9 cellular contexts compared by ENCODE assay signal in genomic region chr3:4508048-4508981, GRCh38. TPM values are rescaled to one million over a fixed set of nuclear protein-coding genes. Genes with fewer than 3 reads are reported as not detected.
DNase-seq lines count a peak whose midpoint lies in the region; ATAC-seq and TF ChIP-seq lines count a peak whose summit lies in the region.
"Had no signal": no experiment of that assay in that cellular context is flagged by ENCODE, and none has a peak within 500 bp of the region (broad histone marks: within the 10 kb centered on the region; RNA-seq: fewer than 3 reads in every experiment).

No MANE protein-coding gene starts in this region.

- H3K36me3 Mint-ChIP-seq in GM23338 (ENCODE audit: low read depth) (no peaks in the 10 kb centered on the region), neural progenitor cell (no peaks in the 10 kb centered on the region)
- peaks cover 5% of the 10 kb centered on the region for H3K36me3 Mint-ChIP-seq in effector memory CD8-positive, alpha-beta T cell (ENCODE audit: insufficient read depth)

- TF ChIP-seq CTCF in GM23338 (conservative IDR thresholded peaks at IDR 0.05; ENCODE audit: low read depth in 2 of 2) = no peak
- TF ChIP-seq CTCF in neural progenitor cell (IDR thresholded peaks at IDR 0.05) = no peak
- no peak for TF ChIP-seq CTCF in coronary artery (IDR thresholded peaks at IDR 0.05)

- DNase-seq in GM23338 (ENCODE audit: low spot score) (peak; percentile 21), neural progenitor cell (ENCODE audit: low spot score) (peak; percentile 34), activated gamma-delta T cell treated with Interleukin-2 at 50 U/mL for 16 hours (no peak), COLO829 (ENCODE audit: low spot score) (no peak), coronary artery (ENCODE audit: low spot score) (no peak)
- DNase-seq in effector memory CD8-positive, alpha-beta T cell = no peak
- DNase-seq: NCI-H2081 had no signal

- H3K4me1 Mint-ChIP-seq in GM23338 (peaks cover 24% of the 10 kb centered on the region), neural progenitor cell (peaks cover 53% of the 10 kb centered on the region)
- H3K4me1 Mint-ChIP-seq in effector memory CD8-positive, alpha-beta T cell (ENCODE audit: low read depth in 2 of 2) = peaks cover 31 to 53% of the 10 kb centered on the region in 2 donors

- H3K9me3 ChIP-seq in neural progenitor cell (ENCODE audit: low read depth) = no peaks in the 10 kb centered on the region

- no peaks in the 10 kb centered on the region for H3K79me2 ChIP-seq in GM23338 (replicated peaks; ENCODE audit: insufficient read depth)
- H3K79me2 ChIP-seq in neural progenitor cell (ENCODE audit: low read depth) = no peaks in the 10 kb centered on the region

- H2AFZ ChIP-seq in GM23338 = no peak overlapping the region
- no peak overlapping the region for H2AFZ ChIP-seq in neural progenitor cell (replicated peaks)

- H3K4me3 Mint-ChIP-seq in GM23338 = no peak overlapping the region
- H3K4me3 Mint-ChIP-seq in neural progenitor cell = no peak overlapping the region
- H3K4me3 Mint-ChIP-seq in effector memory CD8-positive, alpha-beta T cell = peak overlapping the region in 1 of 2 donors; percentile 34

- peak; percentile 74 for ATAC-seq in GM18873 (IDR thresholded peaks at IDR 0.05; ENCODE audit: low FRiP score, unreplicated experiment)
- peak; percentile 58 for ATAC-seq in GM23338
- ATAC-seq in HG03520 (IDR thresholded peaks at IDR 0.05; ENCODE audit: unreplicated experiment) = peak; percentile 51
- ATAC-seq in effector memory CD8-positive, alpha-beta T cell (replicated peaks) = no peak

- H3K9me3 Mint-ChIP-seq in GM23338 = no peaks in the 10 kb centered on the region
- no peaks in the 10 kb centered on the region for H3K9me3 Mint-ChIP-seq in neural progenitor cell
- no peaks in the 10 kb centered on the region for H3K9me3 Mint-ChIP-seq in effector memory CD8-positive, alpha-beta T cell

- H3F3A ChIP-seq in GM23338 (replicated peaks; ENCODE audit: low read depth) (no peaks in the 10 kb centered on the region), neural progenitor cell (ENCODE audit: low read depth) (no peaks in the 10 kb centered on the region)

- H3K27me3 ChIP-seq in GM23338 (ENCODE audit: insufficient read depth) (no peaks in the 10 kb centered on the region), neural progenitor cell (no peaks in the 10 kb centered on the region)

- H3K27ac ChIP-seq in GM23338 (ENCODE audit: low read depth) (no peak overlapping the region), neural progenitor cell (no peak overlapping the region), coronary artery (no peak overlapping the region)

- no peaks in the 10 kb centered on the region for H3K9me2 ChIP-seq in GM23338 (ENCODE audit: insufficient read depth)

- H3K27ac Mint-ChIP-seq in GM23338 (no peak overlapping the region), neural progenitor cell (peak overlapping the region; percentile 14)
- peak overlapping the region in 1 of 2 donors; percentile 73 for H3K27ac Mint-ChIP-seq in effector memory CD8-positive, alpha-beta T cell

- no peak overlapping the region for H3K9ac ChIP-seq in neural progenitor cell

- H3K4me3 ChIP-seq in GM23338 (no peak overlapping the region), neural progenitor cell (no peak overlapping the region), coronary artery (no peak overlapping the region)

- H3K4me1 ChIP-seq in GM23338 (ENCODE audit: insufficient read depth) (peaks cover 13% of the 10 kb centered on the region; the same call in 1 of the 2 replicates), neural progenitor cell (peaks cover 49% of the 10 kb centered on the region)

- peaks cover 4% of the 10 kb centered on the region for H3K27me3 Mint-ChIP-seq in GM23338 (ENCODE audit: insufficient read depth, low read depth, poor library complexity)
- H3K27me3 Mint-ChIP-seq in neural progenitor cell (ENCODE audit: insufficient read depth, low read depth) = peaks cover 2% of the 10 kb centered on the region
- no peaks in the 10 kb centered on the region for H3K27me3 Mint-ChIP-seq in effector memory CD8-positive, alpha-beta T cell

- H4K20me1 ChIP-seq in GM23338 (replicated peaks; ENCODE audit: insufficient read depth) = peaks cover 4% of the 10 kb centered on the region; the same call in 1 of the 2 replicates
- no peaks in the 10 kb centered on the region for H4K20me1 ChIP-seq in neural progenitor cell (ENCODE audit: low read depth)

- H3K4me2 ChIP-seq in GM23338 = no peak overlapping the region
- H3K4me2 ChIP-seq in neural progenitor cell = peak overlapping the region; percentile 66

- H3K36me3 ChIP-seq in GM23338 (ENCODE audit: insufficient read depth) (no peaks in the 10 kb centered on the region), neural progenitor cell (no peaks in the 10 kb centered on the region)

TF ChIP-seq in GM23338, 12 proteins besides CTCF, POLR2A, EP300 and RAD21 (continues in another document):
- TF ChIP-seq REST (IDR thresholded peaks at IDR 0.05; ENCODE audit: unreplicated experiment) (no peak), ETS1 (IDR thresholded peaks at IDR 0.05) (no peak), ZNF331 (CRISPR knock-in tag; IDR thresholded peaks at IDR 0.05; ENCODE audit: low read depth) (no peak), POLR2AphosphoS5 (IDR thresholded peaks at IDR 0.05; ENCODE audit: low read depth) (no peak), JUNB (IDR thresholded peaks at IDR 0.05; ENCODE audit: unreplicated experiment) (no peak), EZH2 (IDR thresholded peaks at IDR 0.05; ENCODE audit: low read depth, unreplicated experiment) (no peak)

RNA-seq across cellular contexts. Expression of gene ITPR1, which starts 15.2 kb away (rescaled TPM):
- total RNA-seq in GM23338 (2014; rRNA removed; shearing (Covaris generic)) = 16.2 and 21.0 TPM in 2 replicates
- polyA plus RNA-seq in GM23338 (2016; fragmentation: Nextera tagmentation; extraction: Ambion mirVana) = 5.2 and 6.8 TPM in 2 replicates
- 3.3 and 5.0 TPM in 2 replicates for total RNA-seq in neural progenitor cell (ENCODE audit: low replicate concordance)

RNA-seq across cellular contexts. Expression of gene SUMF1, which starts 41.2 kb away (rescaled TPM):
- 15.8 and 20.3 TPM in 2 replicates for total RNA-seq in GM23338 (2014; rRNA removed; shearing (Covaris generic))
- polyA plus RNA-seq in GM23338 (2016; fragmentation: Nextera tagmentation; extraction: Ambion mirVana) = 6.3 and 6.9 TPM in 2 replicates
- total RNA-seq in neural progenitor cell (ENCODE audit: low replicate concordance) = 10.6 and 15.8 TPM in 2 replicates

Comparison
In these comparisons a context has a peak if more than half of its experiments do, and no peak if none do; other contexts are left out.
1. DNase-seq: peak in GM23338 (single experiment) and neural progenitor cell (single experiment); none in activated gamma-delta T cell treated with Interleukin-2 at 50 U/mL for 16 hours (single experiment), COLO829 (single experiment), coronary artery (single experiment) and effector memory CD8-positive, alpha-beta T cell (0 of 3).